ENCODE assay signal across 8 cellular contexts in genomic region chrX:39613508-39613921, GRCh38.
DNase-seq lines count a peak whose midpoint lies in the region; ATAC-seq and TF ChIP-seq lines count a peak whose summit lies in the region.

No MANE protein-coding gene starts in this region.

- TF ChIP-seq CTCF in breast epithelium (IDR thresholded peaks at IDR 0.05): no peak

- DNase-seq in COR-L47 (lab: John Stamatoyannopoulos, UW) (peak; percentile 50), NT2/D1 (ENCODE audit: low read depth, low spot score) (peak; percentile 38), breast epithelium (ENCODE audit: low spot score in 2 of 2) (peak; percentile 52 to 73), myocyte (ENCODE audit: low read depth) (peak; percentile 32), AG08396 (ENCODE audit: low spot score) (no peak), pons (ENCODE audit: low spot score) (no peak)

- H3K9ac ChIP-seq in NT2/D1 (ENCODE audit: insufficient read length, low read depth): peak overlapping the region; percentile 47

- intact Hi-C loops in breast epithelium (cut with DNase I; ENCODE audit: low total_unique reads): no loop called here

- ATAC-seq in HG02571 (IDR thresholded peaks at IDR 0.05; ENCODE audit: unreplicated experiment): peak; percentile 30
- no peak for ATAC-seq in HG03442 (IDR thresholded peaks at IDR 0.05; ENCODE audit: unreplicated experiment)

- no peak for TF ChIP-seq POLR2A in breast epithelium (IDR thresholded peaks at IDR 0.05)

- no peaks in the 10 kb centered on the region for H3K9me3 ChIP-seq in NT2/D1 (ENCODE audit: insufficient read depth, low read length)
- H3K9me3 ChIP-seq in breast epithelium: no peaks in the 10 kb centered on the region

- H3K4me1 ChIP-seq in NT2/D1 (ENCODE audit: insufficient read depth, insufficient read length): peaks cover 3% of the 10 kb centered on the region
- H3K4me1 ChIP-seq in breast epithelium: no peaks in the 10 kb centered on the region

- no peaks in the 10 kb centered on the region for H3K36me3 ChIP-seq in NT2/D1 (ENCODE audit: insufficient read depth, insufficient read length, low read length)
- H3K36me3 ChIP-seq in breast epithelium: no peaks in the 10 kb centered on the region

- H3K27ac ChIP-seq in breast epithelium: peak overlapping the region; percentile 18 to 34

- H3K4me3 ChIP-seq in NT2/D1 (ENCODE audit: insufficient read length, low read depth) (peak overlapping the region; percentile 25), breast epithelium (peak overlapping the region; percentile 7 to 51 (median 27))

- H3K27me3 ChIP-seq in NT2/D1 (ENCODE audit: insufficient read depth, insufficient read length) (peaks cover 7% of the 10 kb centered on the region), breast epithelium (peaks cover 0 to 49% of the 10 kb centered on the region in 2 donors)

Comparison
In these comparisons a context has a peak if more than half of its experiments do, and no peak if none do; other contexts are left out.
1. DNase-seq: peak in COR-L47 (single experiment), NT2/D1 (single experiment), breast epithelium (2 of 2) and myocyte (single experiment); none in AG08396 (single experiment) and pons (single experiment).